ENCODE assay signal across 9 cellular contexts in the genomic region with DNA sequence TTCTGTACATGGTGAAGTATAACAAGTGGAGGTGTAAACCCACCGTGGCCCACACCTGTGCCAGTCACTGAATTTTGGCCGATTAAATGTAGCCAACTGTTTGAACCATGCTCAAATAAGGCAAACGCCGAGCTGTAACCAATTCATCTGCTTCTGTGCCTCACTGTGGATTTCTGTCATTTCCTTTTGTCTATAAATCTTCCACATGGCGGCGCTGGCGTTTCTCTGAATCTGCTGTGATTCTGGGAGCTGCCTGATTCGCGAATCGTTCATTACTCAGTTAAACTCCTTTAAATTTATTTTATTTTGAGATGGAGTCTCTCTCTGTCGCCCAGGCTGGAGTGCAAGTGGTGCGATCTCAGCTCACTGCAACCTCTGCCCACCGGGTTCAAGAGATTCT. TPM values are rescaled to one million over a fixed set of nuclear protein-coding genes. Genes with fewer than 3 reads are reported as not detected.
DNase-seq lines count a peak whose midpoint lies in the region; ATAC-seq, FAIRE-seq and TF ChIP-seq lines count a peak whose summit lies in the region.
"Had no signal": no experiment of that assay in that cellular context is flagged by ENCODE, and none has a peak within 500 bp of the region (broad histone marks: within the 10 kb centered on the region; RNA-seq: fewer than 3 reads in every experiment).

No MANE protein-coding gene starts in this region.

- ATAC-seq in GM21737 (IDR thresholded peaks at IDR 0.05; ENCODE audit: unreplicated experiment) (no peak), GM21619 (IDR thresholded peaks at IDR 0.05; ENCODE audit: unreplicated experiment) (no peak)

- 25 to 47% (median 36%) methylated on average over 13 of the region's 13 CpGs for WGBS in spleen, 5 donors

- intact Hi-C loops in spleen (cut with DNase I; ENCODE audit: low total_unique reads): no loop called here

- H3K9me3 ChIP-seq in spleen: no peaks in the 10 kb centered on the region
- H3K9me3 ChIP-seq: BLaER1 had no signal

- no peak for TF ChIP-seq POLR2A in spleen (IDR thresholded peaks at IDR 0.05)

- H3K4me1 ChIP-seq in spleen: no peaks in the 10 kb centered on the region
- H3K4me1 ChIP-seq: BLaER1 had no signal

- TF ChIP-seq CTCF in bronchial epithelial cell (IDR thresholded peaks at IDR 0.05; ENCODE audit: insufficient read depth, low read length, severe bottlenecking) (peak; percentile 19), spleen (IDR thresholded peaks at IDR 0.05 in 8 of 11, conservative IDR thresholded peaks at IDR 0.05 in 3 of 11) (no peak)

- FAIRE-seq in bronchial epithelial cell (lab: Jason Lieb, UNC): no peak

- H3K27me3 ChIP-seq in bronchial epithelial cell (ENCODE audit: control insufficient read depth, insufficient read depth, low read length) (no peaks in the 10 kb centered on the region), spleen (replicated peaks in 1 of 7) (peaks cover 0 to 6% (median 0%) of the 10 kb centered on the region in 7 donors)
- H3K27me3 ChIP-seq: BLaER1 had no signal

- H3K4me3 ChIP-seq in bronchial epithelial cell (ENCODE audit: low read depth, low read length): no peak overlapping the region
- no peak overlapping the region for H3K4me3 ChIP-seq in spleen
- H3K4me3 ChIP-seq: BLaER1 had no signal

- no peaks in the 10 kb centered on the region for H3K36me3 ChIP-seq in bronchial epithelial cell (ENCODE audit: control insufficient read depth, insufficient read depth, low read length)
- H3K36me3 ChIP-seq in spleen: no peaks in the 10 kb centered on the region
- H3K36me3 ChIP-seq: BLaER1 had no signal

- peak; percentile 33 for DNase-seq in NOMO-1 treated with DMSO at 0.1 percent for 48 hours (lab: John Stamatoyannopoulos, UW; ENCODE audit: unreplicated experiment)
- no peak for DNase-seq in NOMO-1 treated with dmso at 0.1 percent for 144 hours (lab: John Stamatoyannopoulos, UW; ENCODE audit: unreplicated experiment)
- peak; percentile 53 for DNase-seq in NCI-H748 (lab: John Stamatoyannopoulos, UW; ENCODE audit: unreplicated experiment)
- no peak for DNase-seq in bronchial epithelial cell (ENCODE audit: low read depth)
- peak; percentile 23 to 34 (median 28) for DNase-seq in stimulated activated CD4-positive, alpha-beta T cell treated with anti-CD3 and anti-CD28 coated beads, Interleukin-12 subunit alpha, Interleukin-12 subunit beta, amount 100 ng/mL, for 48 hours (ENCODE audit: low read depth in 2 of 3, low spot score in 1 of 3)
- DNase-seq in spleen: no peak

- H3K27ac ChIP-seq in spleen: no peak overlapping the region
- H3K27ac ChIP-seq: BLaER1 had no signal

RNA-seq across cellular contexts. Expression of a gene that starts 19.2 kb away (rescaled TPM):
- total RNA-seq in bronchial epithelial cell: not detected in 2 replicates
- not detected for total RNA-seq in spleen
- polyA plus RNA-seq in spleen: not detected

Comparison
In these comparisons a context has a peak if more than half of its experiments do, and no peak if none do; other contexts are left out.
1. DNase-seq: peak in NOMO-1 treated with DMSO at 0.1 percent for 48 hours (single experiment), NCI-H748 (single experiment) and stimulated activated CD4-positive, alpha-beta T cell treated with anti-CD3 and anti-CD28 coated beads, Interleukin-12 subunit alpha, Interleukin-12 subunit beta, amount 100 ng/mL, for 48 hours (3 of 3); none in NOMO-1 treated with dmso at 0.1 percent for 144 hours (single experiment), bronchial epithelial cell (single experiment) and spleen (single experiment).